In the genomic region with DNA sequence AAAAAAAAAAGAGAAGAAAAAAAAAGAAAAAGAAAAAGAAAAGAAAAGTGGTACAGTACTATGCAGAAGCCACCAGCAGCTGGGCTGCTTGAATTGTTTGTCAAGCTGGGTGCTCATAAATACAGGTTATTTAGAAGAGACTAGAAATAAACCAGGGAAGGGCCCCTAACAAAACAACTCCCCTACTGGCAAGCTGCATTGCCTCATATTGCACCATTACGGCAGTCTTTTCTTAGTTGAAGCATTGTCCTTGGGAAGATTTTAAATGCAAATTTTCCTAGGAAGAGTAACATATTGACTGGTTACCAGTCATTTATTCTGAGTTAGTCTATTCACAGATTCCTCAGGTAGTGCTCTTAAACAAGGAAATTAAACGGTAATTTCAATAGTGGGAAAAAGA, we compare ENCODE assay signal across 24 cellular contexts.
"Had no signal": no experiment of that assay in that cellular context is flagged by ENCODE, and none has a peak within 500 bp of the region (broad histone marks: within the 10 kb centered on the region; RNA-seq: fewer than 3 reads in every experiment).

No MANE protein-coding gene starts in this region.

- H3K27ac Mint-ChIP-seq: mesothelial cell of epicardium; naive B cell; natural killer cell treated with Interleukin-12 subunit alpha and Interleukin-12 subunit beta and Interleukin-15 and Interleukin-18, amount 100 ng/mL, for 72 hours; progenitor cell of endocrine pancreas; stimulated activated memory B cell treated with anti-CD40 and anti-IgM and Interleukin-4, amounts not matched to agents 10 μg/mL and 1 μg/mL and 100 μg/mL, for 72 hours; stimulated activated naive CD8-positive, alpha-beta T cell treated with anti-CD3 and anti-CD28 coated beads, Interleukin-15, amount 100 ng/mL, for 72 hours; type B pancreatic cell had no signal

- H3K79me2 ChIP-seq: hepatocyte had no signal

- H3K4me1 Mint-ChIP-seq: mesothelial cell of epicardium; stimulated activated memory B cell treated with anti-CD40 and anti-IgM and Interleukin-4, amounts not matched to agents 10 μg/mL and 1 μg/mL and 100 μg/mL, for 72 hours had no signal

- H3K36me3 Mint-ChIP-seq: mesothelial cell of epicardium; natural killer cell treated with Interleukin-12 subunit alpha and Interleukin-12 subunit beta and Interleukin-15 and Interleukin-18, amount 100 ng/mL, for 72 hours; stimulated activated memory B cell treated with anti-CD40 and anti-IgM and Interleukin-4, amounts not matched to agents 10 μg/mL and 1 μg/mL and 100 μg/mL, for 72 hours; type B pancreatic cell had no signal

- H2AFZ ChIP-seq: hepatocyte had no signal

- H3K4me1 ChIP-seq: left ventricle myocardium inferior, right atrium auricular region, right lobe of liver, tibial nerve, uterus had no signal

- H3K9me3 Mint-ChIP-seq: mesothelial cell of epicardium; naive B cell; natural killer cell treated with Interleukin-12 subunit alpha and Interleukin-12 subunit beta and Interleukin-15 and Interleukin-18, amount 100 ng/mL, for 72 hours; stimulated activated memory B cell treated with anti-CD40 and anti-IgM and Interleukin-4, amounts not matched to agents 10 μg/mL and 1 μg/mL and 100 μg/mL, for 72 hours; stimulated activated naive CD8-positive, alpha-beta T cell treated with anti-CD3 and anti-CD28 coated beads, Interleukin-15, amount 100 ng/mL, for 72 hours; type B pancreatic cell had no signal

- H3K27me3 Mint-ChIP-seq: progenitor cell of endocrine pancreas; stimulated activated naive CD8-positive, alpha-beta T cell treated with anti-CD3 and anti-CD28 coated beads, Interleukin-15, amount 100 ng/mL, for 72 hours had no signal

- DNase-seq: islet precursor cell; left ventricle myocardium inferior; mesendoderm; naive B cell; ovary; right lobe of liver; stimulated activated CD4-positive, alpha-beta T cell treated with anti-CD3 and anti-CD28 coated beads, Interleukin-1b, Interleukin-23, amount 100 ng/mL, for 48 hours; stimulated activated CD4-positive, alpha-beta T cell treated with anti-CD3 and anti-CD28 coated beads, Interleukin-2, amount 100 ng/mL, for 48 hours; stimulated activated CD4-positive, alpha-beta T cell treated with anti-CD3 and anti-CD28 coated beads, Interleukin-4, amount 100 ng/mL, for 4 hours; stimulated activated CD8-positive, alpha-beta memory T cell treated with anti-CD3 and anti-CD28 coated beads, Interleukin-4, amount 100 ng/mL, for 48 hours; stimulated activated naive CD4-positive, alpha-beta T cell treated with Interleukin-2 at 50 U/mL for 16 hours; stimulated activated naive CD8-positive, alpha-beta T cell treated with anti-CD3 and anti-CD28 coated beads, Interleukin-15, amount 100 ng/mL, for 72 hours; substantia nigra; uterus had no signal

- H3K36me3 ChIP-seq: left ventricle myocardium inferior, ovary, right atrium auricular region, right lobe of liver, tibial nerve, uterus had no signal

- H3K4me3 Mint-ChIP-seq: mesothelial cell of epicardium; naive B cell; natural killer cell treated with Interleukin-12 subunit alpha and Interleukin-12 subunit beta and Interleukin-15 and Interleukin-18, amount 100 ng/mL, for 72 hours; stimulated activated memory B cell treated with anti-CD40 and anti-IgM and Interleukin-4, amounts not matched to agents 10 μg/mL and 1 μg/mL and 100 μg/mL, for 72 hours; stimulated activated naive CD8-positive, alpha-beta T cell treated with anti-CD3 and anti-CD28 coated beads, Interleukin-15, amount 100 ng/mL, for 72 hours; type B pancreatic cell had no signal

- H3K27me3 ChIP-seq: hepatocyte, ovary, right atrium auricular region, right lobe of liver, tibial nerve, uterus had no signal

- H3K4me2 ChIP-seq: hepatocyte, smooth muscle cell had no signal

- H3K27ac ChIP-seq: hepatocyte, left ventricle myocardium inferior, ovary, right atrium auricular region, right lobe of liver, tibial nerve, uterus had no signal

- H3K4me3 ChIP-seq: hepatocyte, left ventricle myocardium inferior, lung, ovary, right atrium auricular region, right lobe of liver, smooth muscle cell, tibial nerve, uterus had no signal

- ATAC-seq: natural killer cell treated with Interleukin-12 subunit alpha and Interleukin-12 subunit beta and Interleukin-15 and Interleukin-18, amount 100 ng/mL, for 72 hours; right lobe of liver; stimulated activated memory B cell treated with anti-CD40 and anti-IgM and Interleukin-4, amounts not matched to agents 10 μg/mL and 1 μg/mL and 100 μg/mL, for 72 hours; stimulated activated naive CD8-positive, alpha-beta T cell treated with anti-CD3 and anti-CD28 coated beads, Interleukin-15, amount 100 ng/mL, for 72 hours had no signal

- H3K9me3 ChIP-seq: left ventricle myocardium inferior, ovary, right atrium auricular region, right lobe of liver, tibial nerve, uterus had no signal
